Comparison of ENCODE assay signal across 11 cellular contexts in genomic region chr2:172231508-172231907, GRCh38.
A peak's percentile ranks its signal among the peaks of the same experiment; 100 is the strongest.
DNase-seq lines count a peak whose midpoint lies in the region; ATAC-seq and TF ChIP-seq lines count a peak whose summit lies in the region.
"Had no signal": no experiment of that assay in that cellular context is flagged by ENCODE, and none has a peak within 500 bp of the region (broad histone marks: within the 10 kb centered on the region; RNA-seq: fewer than 3 reads in every experiment).

No MANE protein-coding gene starts in this region.

- H2AK5ac ChIP-seq in mesenchymal stem cell (ENCODE audit: low read length, severe bottlenecking): no peak overlapping the region

- no peaks in the 10 kb centered on the region for H3K36me3 ChIP-seq in mammary epithelial cell (ENCODE audit: insufficient read depth, low read length)
- no peaks in the 10 kb centered on the region for H3K36me3 ChIP-seq in mesenchymal stem cell (ENCODE audit: control insufficient read depth in 1 of 2, insufficient read depth in 2 of 2, low read depth in 1 of 2, low read length in 2 of 2)
- H3K36me3 ChIP-seq in urinary bladder (ENCODE audit: insufficient read depth): no peaks in the 10 kb centered on the region

- no peak for TF ChIP-seq CTCF in mammary epithelial cell (conservative IDR thresholded peaks at IDR 0.05 in 1 of 2, IDR thresholded peaks at IDR 0.05 in 1 of 2; ENCODE audit: extremely low read depth in 1 of 2, insufficient read depth in 1 of 2, low read depth in 1 of 2, low read length in 2 of 2)

- no peak overlapping the region for H3K23ac ChIP-seq in mesenchymal stem cell (ENCODE audit: low read length in 2 of 2)

- no peaks in the 10 kb centered on the region for H3K79me1 ChIP-seq in mesenchymal stem cell (replicated peaks; ENCODE audit: low read length, poor library complexity, severe bottlenecking)

- 26% methylated on average over 3 of the region's 3 CpGs for WGBS in mammary epithelial cell (ENCODE audit: low coverage, missing lambda C conversion rate)
- WGBS in mesenchymal stem cell: 72% methylated on average over 3 of the region's 3 CpGs
- 95% methylated on average over 3 of the region's 3 CpGs for WGBS in urinary bladder

- dilution Hi-C loops in mammary epithelial cell (cut with HindIII; ENCODE audit: low sequenced_read_pairs): no loop called here

- intact Hi-C loops in mammary epithelial cell (cut with micrococcal nuclease): loop anchor here (1.0 to 5.0 kb wide), 3 partner anchors 18 to 46 kb away; no protein-coding TSS in a partner anchor

- no peak overlapping the region for H2BK15ac ChIP-seq in mesenchymal stem cell (ENCODE audit: low read depth, poor library complexity, severe bottlenecking)

- H2AFZ ChIP-seq in mammary epithelial cell (ENCODE audit: low read depth, low read length): peak overlapping the region; percentile 50
- no peak overlapping the region for H2AFZ ChIP-seq in mesenchymal stem cell (ENCODE audit: low read depth, low read length)

- H3K4me3 ChIP-seq in mammary epithelial cell (replicated peaks in 1 of 3; ENCODE audit: insufficient read depth in 1 of 3, low read depth in 2 of 3, low read length in 3 of 3): no peak overlapping the region
- no peak overlapping the region for H3K4me3 ChIP-seq in mesenchymal stem cell (ENCODE audit: insufficient read depth in 1 of 2, low read depth in 1 of 2, low read length in 2 of 2)
- no peak overlapping the region for H3K4me3 ChIP-seq in urinary bladder (ENCODE audit: low read depth, low read length)

- no peaks in the 10 kb centered on the region for H3K79me2 ChIP-seq in mammary epithelial cell (ENCODE audit: insufficient read depth, low read length)

- no peak overlapping the region for H3K14ac ChIP-seq in mesenchymal stem cell (ENCODE audit: low read length in 2 of 2)

- peak overlapping the region in 1 of 2 experiments; percentile 3 for H3K4ac ChIP-seq in mesenchymal stem cell (ENCODE audit: low read depth in 1 of 2, low read length in 2 of 2)

- in situ Hi-C loops in mammary epithelial cell (cut with MboI; ENCODE audit: low sequenced_read_pairs in 2 of 2): no loop called here

- H2BK5ac ChIP-seq in mesenchymal stem cell (ENCODE audit: low read depth, low read length, poor library complexity, severe bottlenecking): no peak overlapping the region

- H4K8ac ChIP-seq in mesenchymal stem cell (ENCODE audit: low read length): no peak overlapping the region

- H3K9ac ChIP-seq in mammary epithelial cell (ENCODE audit: insufficient read depth, low read length) (peak overlapping the region; percentile 80), mesenchymal stem cell (ENCODE audit: low read length) (no peak overlapping the region)

- CTCF ChIA-PET in mammary epithelial cell (lab: Charles Lee; ENCODE audit: low non-redundant PET): no interaction called here

- H4K20me1 ChIP-seq in mammary epithelial cell (ENCODE audit: insufficient read depth, low read length): no peaks in the 10 kb centered on the region

- H3K18ac ChIP-seq in mesenchymal stem cell (ENCODE audit: low read depth in 1 of 2, low read length in 2 of 2): peak overlapping the region in 1 of 2 experiments; percentile 25

- no peak for ATAC-seq in GM21528 (IDR thresholded peaks at IDR 0.05; ENCODE audit: low FRiP score, unreplicated experiment)
- no peak for ATAC-seq in left lobe of liver
- no peak for ATAC-seq in HG02763 (IDR thresholded peaks at IDR 0.05; ENCODE audit: unreplicated experiment)
- ATAC-seq: stimulated activated naive CD8-positive, alpha-beta T cell treated with anti-CD3 and anti-CD28 coated beads, Interleukin-15, amount 100 ng/mL, for 72 hours had no signal

- H3K27me3 ChIP-seq in mammary epithelial cell (ENCODE audit: insufficient read depth, low read length) (no peaks in the 10 kb centered on the region), mesenchymal stem cell (ENCODE audit: control insufficient read depth in 1 of 2, insufficient read depth in 1 of 2, low read length in 2 of 2) (peaks cover 16 to 35% of the 10 kb centered on the region in 2 experiments)

- DNase-seq in NCI-H226 (peak; percentile 31), mammary epithelial cell (no peak), mesenchymal stem cell (no peak), left lobe of liver (ENCODE audit: low spot score) (no peak)
- DNase-seq: activated effector memory CD4-positive, alpha-beta T cell treated with anti-CD3 and anti-CD28 coated beads, Interleukin-2, amount 50 U/mL, for 16 hours; erythroblast; stimulated activated naive CD8-positive, alpha-beta T cell treated with anti-CD3 and anti-CD28 coated beads, Interleukin-15, amount 100 ng/mL, for 72 hours had no signal

- H2BK12ac ChIP-seq in mesenchymal stem cell (ENCODE audit: low read length in 2 of 2): peak overlapping the region in 1 of 2 experiments; percentile 38

- H3K4me1 ChIP-seq in mammary epithelial cell (ENCODE audit: insufficient read depth, low read length) (peaks cover 74% of the 10 kb centered on the region), mesenchymal stem cell (ENCODE audit: control insufficient read depth, insufficient read depth, low read depth, low read length) (peaks cover 17% of the 10 kb centered on the region), urinary bladder (ENCODE audit: insufficient read depth) (no peaks in the 10 kb centered on the region)

- BruUV-seq in mammary epithelial cell (replicated peaks; lab: Mats Ljungman, UMichigan): TSS peak; percentile 27

- no peak overlapping the region for H4K91ac ChIP-seq in mesenchymal stem cell (ENCODE audit: low read length)

- H2BK120ac ChIP-seq in mesenchymal stem cell (ENCODE audit: low read depth, low read length): no peak overlapping the region

- H3K27ac ChIP-seq in mammary epithelial cell (ENCODE audit: insufficient read depth, low read depth, low read length) (peak overlapping the region; percentile 89), mesenchymal stem cell (ENCODE audit: low read length, poor library complexity, severe bottlenecking) (peak overlapping the region; percentile 8), urinary bladder (ENCODE audit: low read depth) (peak overlapping the region; percentile 33)
- H3K27ac ChIP-seq: VCaP had no signal

- H3K9me3 ChIP-seq in mammary epithelial cell (replicated peaks; ENCODE audit: insufficient read depth, low read length) (no peaks in the 10 kb centered on the region), mesenchymal stem cell (ENCODE audit: control insufficient read depth, low read length) (no peaks in the 10 kb centered on the region)

- H3K4me2 ChIP-seq in mammary epithelial cell (ENCODE audit: insufficient read depth, low read depth, low read length) (peak overlapping the region; percentile 37), mesenchymal stem cell (ENCODE audit: low read length, poor library complexity, severe bottlenecking) (no peak overlapping the region)

Comparison
In these comparisons a context has a peak if more than half of its experiments do, and no peak if none do; other contexts are left out.
1. H3K27ac ChIP-seq: peak in every context shown above with its lines; median percentile 89 in mammary epithelial cell; 33 in urinary bladder; 8 in mesenchymal stem cell.